Comparison of ENCODE assay signal across 25 cellular contexts in the genomic region with DNA sequence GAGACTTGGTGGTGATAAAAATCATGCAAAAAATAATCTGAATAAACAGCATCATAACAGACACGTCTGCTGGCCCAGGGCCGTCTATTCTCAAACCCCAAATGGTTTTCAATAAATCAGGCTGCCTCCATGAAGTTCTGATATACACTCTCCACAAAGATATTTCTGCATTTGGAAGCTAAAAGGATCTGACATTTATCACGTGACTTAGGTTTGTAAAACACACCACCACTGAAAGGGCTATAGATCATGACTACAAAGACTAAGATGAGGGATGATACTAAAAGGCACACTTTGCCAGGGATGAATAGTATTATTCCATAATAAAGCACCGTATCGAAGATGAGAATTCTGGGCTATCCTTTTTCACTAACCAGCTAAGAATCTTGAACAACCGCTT.
"Had no signal": no experiment of that assay in that cellular context is flagged by ENCODE, and none has a peak within 500 bp of the region (broad histone marks: within the 10 kb centered on the region; RNA-seq: fewer than 3 reads in every experiment).

No MANE protein-coding gene starts in this region.

- H3K9me3 ChIP-seq: neutrophil, psoas muscle, stomach, thoracic aorta, thyroid gland, tibial nerve, upper lobe of left lung, vagina had no signal

- H3K79me2 ChIP-seq: parathyroid adenoma had no signal

- H3K27ac ChIP-seq: neutrophil, parathyroid adenoma, psoas muscle, skin epidermis, stomach, thoracic aorta, thyroid gland, tibial nerve, upper lobe of left lung, vagina had no signal

- DNase-seq: naive thymus-derived CD4-positive, alpha-beta T cell; natural killer cell; nucleus accumbens; posterior cingulate gyrus; psoas muscle; right cardiac atrium; stimulated activated CD4-positive, alpha-beta T cell treated with anti-CD3 and anti-CD28 coated beads, Interleukin-15, amount 100 ng/mL, for 24 hours; stimulated activated CD4-positive, alpha-beta T cell treated with anti-CD3 and anti-CD28 coated beads, Interleukin-2, amount 100 ng/mL, for 24 hours; stimulated activated CD4-positive, alpha-beta T cell treated with anti-CD3 and anti-CD28 coated beads, Interleukin-2, amount 100 ng/mL, for 48 hours; stimulated activated CD4-positive, alpha-beta T cell treated with anti-CD3 and anti-CD28 coated beads, Interleukin-4, amount 100 ng/mL, for 24 hours; stimulated activated naive B cell treated with anti-CD40 and anti-IgM and Interleukin-4, amounts not matched to agents 10 μg/mL and 1 μg/mL and 100 μg/mL, for 72 hours; stimulated activated naive CD4-positive, alpha-beta T cell treated with Interleukin-2 at 50 U/mL for 16 hours; stomach; thyroid gland; trophoblast cell; upper lobe of left lung had no signal

- ATAC-seq: naive thymus-derived CD4-positive, alpha-beta T cell; natural killer cell; psoas muscle; right cardiac atrium; sciatic nerve; stimulated activated effector memory CD8-positive, alpha-beta T cell treated with anti-CD3 and anti-CD28 coated beads, Interleukin-12 subunit alpha, Interleukin-12 subunit beta, amount 100 ng/mL, for 72 hours; stimulated activated naive B cell treated with anti-CD40 and anti-IgM and Interleukin-4, amounts not matched to agents 10 μg/mL and 1 μg/mL and 100 μg/mL, for 72 hours had no signal

- H3K9ac ChIP-seq: parathyroid adenoma had no signal

- H3K4me1 ChIP-seq: parathyroid adenoma, psoas muscle, stomach, upper lobe of left lung had no signal

- H3K36me3 ChIP-seq: neutrophil, stomach, thoracic aorta, thyroid gland, tibial nerve, upper lobe of left lung, vagina had no signal

- H3K27me3 ChIP-seq: neutrophil, stomach, thyroid gland, tibial nerve, upper lobe of left lung, vagina had no signal

- FAIRE-seq: urothelium cell line had no signal

- H3K4me3 ChIP-seq: psoas muscle, skin epidermis, stomach, thoracic aorta, thyroid gland, tibial nerve, upper lobe of left lung, vagina had no signal

- H2AFZ ChIP-seq: parathyroid adenoma had no signal
